ENCODE assay signal across 18 cellular contexts in the genomic region with DNA sequence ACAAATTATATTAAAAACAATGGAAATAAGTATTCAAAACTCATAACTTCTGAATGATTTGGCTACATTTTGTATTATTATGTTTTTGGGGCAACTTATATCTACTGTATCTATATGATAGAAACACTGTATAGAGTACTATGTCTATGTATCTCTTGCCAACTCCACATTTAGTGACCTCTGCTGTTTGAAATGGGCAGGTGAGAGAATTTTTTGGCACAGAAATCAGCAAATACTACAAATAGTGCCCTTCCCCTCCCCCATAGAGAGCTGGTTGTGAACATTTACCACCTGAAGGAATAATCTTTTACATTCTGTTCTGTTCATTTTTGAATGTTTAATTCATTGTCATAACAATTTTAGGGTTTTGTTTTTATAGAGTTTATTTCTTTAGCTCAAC.
DNase-seq lines count a peak whose midpoint lies in the region; ATAC-seq and TF ChIP-seq lines count a peak whose summit lies in the region.
"Had no signal": no experiment of that assay in that cellular context is flagged by ENCODE, and none has a peak within 500 bp of the region (broad histone marks: within the 10 kb centered on the region; RNA-seq: fewer than 3 reads in every experiment).

No MANE protein-coding gene starts in this region.

- CTCF ChIA-PET in Caco-2 (lab: Charles Lee), result interaction anchor here (0.6 to 1.9 kb wide), 19 partner anchors 9 to 765 kb away, joined by 3 to 19 read pairs (median 4); partner anchors contain the start of gene RAB3C

- no peak overlapping the region for H3K4me3 Mint-ChIP-seq in Caco-2 (ENCODE audit: unreplicated experiment)
- H3K4me3 Mint-ChIP-seq: nephron; stimulated activated effector memory CD8-positive, alpha-beta T cell treated with anti-CD3 and anti-CD28 coated beads, Interleukin-12 subunit alpha, Interleukin-12 subunit beta, amount 100 ng/mL, for 72 hours had no signal

- no peaks in the 10 kb centered on the region for H3K27me3 Mint-ChIP-seq in Caco-2 (ENCODE audit: insufficient read depth, unreplicated experiment)

- DNase-seq in Caco-2 (peak; percentile 36 to 65), RWPE2 (ENCODE audit: low spot score) (no peak), left lobe of liver (ENCODE audit: low spot score) (no peak), stomach (no peak), DMS79 treated with DMSO at 0.1 percent for 48 hours (lab: John Stamatoyannopoulos, UW) (no peak), NCI-H510A treated with DMSO at 0.1 percent for 48 hours (lab: John Stamatoyannopoulos, UW) (no peak), Right ventricle myocardium superior (no peak)
- DNase-seq: GF-D8; HCEC 1CT; left ventricle myocardium superior; stimulated activated CD4-positive, alpha-beta T cell treated with anti-CD3 and anti-CD28 coated beads, Interleukin-4, amount 100 ng/mL, for 24 hours; WERI-Rb-1 had no signal

- H3K27me3 ChIP-seq in Caco-2 (replicated peaks; ENCODE audit: control insufficient read depth, insufficient read depth, low read length), result no peaks in the 10 kb centered on the region
- no peaks in the 10 kb centered on the region for H3K27me3 ChIP-seq in RWPE2 (ENCODE audit: insufficient read depth, poor library complexity, severe bottlenecking)
- no peaks in the 10 kb centered on the region for H3K27me3 ChIP-seq in stomach
- H3K27me3 ChIP-seq: BLaER1 had no signal

- H3K36me3 ChIP-seq in Caco-2 (ENCODE audit: control insufficient read depth, insufficient read depth, low read length) (no peaks in the 10 kb centered on the region), RWPE2 (ENCODE audit: low read depth) (no peaks in the 10 kb centered on the region), stomach (no peaks in the 10 kb centered on the region)
- H3K36me3 ChIP-seq: BLaER1, WERI-Rb-1 had no signal

- intact Hi-C loops in Caco-2 (cut with micrococcal nuclease; ENCODE audit: unreplicated experiment) (loop anchor here (1.0 to 5.0 kb wide), 4 partner anchors 13 to 130 kb away; no protein-coding TSS in a partner anchor), stomach (cut with DNase I; ENCODE audit: low total_unique reads) (no loop called here), Right ventricle myocardium superior (cut with DNase I) (no loop called here)

- H3K9me3 ChIP-seq in Caco-2 (no peaks in the 10 kb centered on the region), RWPE2 (ENCODE audit: severe bottlenecking) (no peaks in the 10 kb centered on the region), stomach (no peaks in the 10 kb centered on the region)
- H3K9me3 ChIP-seq: BLaER1 had no signal

- ATAC-seq in RWPE2 (ENCODE audit: low read depth), result 0 out of 3 replicates have a peak, but pooled peaks have one; percentile 42
- peak; percentile 54 for ATAC-seq in left lobe of liver
- no peak for ATAC-seq in Right ventricle myocardium superior (ENCODE audit: poor library complexity)
- ATAC-seq: left ventricle myocardium superior; sciatic nerve; stimulated activated effector memory CD8-positive, alpha-beta T cell treated with anti-CD3 and anti-CD28 coated beads, Interleukin-12 subunit alpha, Interleukin-12 subunit beta, amount 100 ng/mL, for 72 hours had no signal

- H3K27ac ChIP-seq in RWPE2 (ENCODE audit: poor library complexity, severe bottlenecking), result no peak overlapping the region
- no peak overlapping the region for H3K27ac ChIP-seq in stomach
- H3K27ac ChIP-seq: BLaER1, SK-N-MC, WERI-Rb-1 had no signal

- H3K9me3 Mint-ChIP-seq in Caco-2 (ENCODE audit: unreplicated experiment), result no peaks in the 10 kb centered on the region
- H3K9me3 Mint-ChIP-seq: nephron; stimulated activated effector memory CD8-positive, alpha-beta T cell treated with anti-CD3 and anti-CD28 coated beads, Interleukin-12 subunit alpha, Interleukin-12 subunit beta, amount 100 ng/mL, for 72 hours had no signal

- TF ChIP-seq CTCF in Caco-2 (IDR thresholded peaks at IDR 0.05; ENCODE audit: insufficient read depth in 1 of 2, low read depth in 1 of 2, low read length in 1 of 2, severe bottlenecking in 1 of 2, unreplicated experiment in 1 of 2) (peak; percentile 54 to 56), RWPE2 (IDR thresholded peaks at IDR 0.05; ENCODE audit: poor library complexity, severe bottlenecking) (peak; percentile 53), stomach (IDR thresholded peaks at IDR 0.05) (no peak)

- H3K27ac Mint-ChIP-seq in Caco-2 (ENCODE audit: unreplicated experiment), result no peak overlapping the region
- H3K27ac Mint-ChIP-seq: stimulated activated effector memory CD8-positive, alpha-beta T cell treated with anti-CD3 and anti-CD28 coated beads, Interleukin-12 subunit alpha, Interleukin-12 subunit beta, amount 100 ng/mL, for 72 hours had no signal

- H3K4me3 ChIP-seq in Caco-2 (ENCODE audit: low read depth, low read length) (no peak overlapping the region), RWPE2 (ENCODE audit: severe bottlenecking) (no peak overlapping the region), stomach (no peak overlapping the region)
- H3K4me3 ChIP-seq: BLaER1, SK-N-MC had no signal

- H3K36me3 Mint-ChIP-seq in Caco-2 (ENCODE audit: insufficient read depth, unreplicated experiment), result no peaks in the 10 kb centered on the region
- H3K36me3 Mint-ChIP-seq: stimulated activated effector memory CD8-positive, alpha-beta T cell treated with anti-CD3 and anti-CD28 coated beads, Interleukin-12 subunit alpha, Interleukin-12 subunit beta, amount 100 ng/mL, for 72 hours had no signal

- TF ChIP-seq EP300 in Ishikawa (IDR thresholded peaks at IDR 0.05; ENCODE audit: borderline replicate concordance), result no peak
- no peak for TF ChIP-seq EP300 in stomach (IDR thresholded peaks at IDR 0.05)

- H3K4me1 ChIP-seq in Caco-2 (peaks cover 15% of the 10 kb centered on the region), RWPE2 (ENCODE audit: insufficient read depth, poor library complexity, severe bottlenecking) (no peaks in the 10 kb centered on the region), stomach (peaks cover 0 to 25% (median 11%) of the 10 kb centered on the region in 4 donors)
- H3K4me1 ChIP-seq: BLaER1 had no signal

- BruUV-seq in Caco-2 (replicated peaks; lab: Mats Ljungman, UMichigan), result no TSS peak

- TF ChIP-seq RAD21 in Ishikawa (IDR thresholded peaks at IDR 0.05; ENCODE audit: low read depth), result peak; percentile 15; the same call in 1 of the 2 replicates

- TF ChIP-seq POLR2A in stomach (IDR thresholded peaks at IDR 0.05), result no peak

- POLR2A ChIA-PET in Caco-2 (lab: Charles Lee), result interaction anchor here (0.5 to 0.6 kb wide), 2 partner anchors 131 to 315 kb away, joined by 3 read pairs; no protein-coding TSS in a partner anchor

- peaks cover 19% of the 10 kb centered on the region for H3K4me1 Mint-ChIP-seq in Caco-2 (ENCODE audit: low read depth, unreplicated experiment)
- H3K4me1 Mint-ChIP-seq: stimulated activated effector memory CD8-positive, alpha-beta T cell treated with anti-CD3 and anti-CD28 coated beads, Interleukin-12 subunit alpha, Interleukin-12 subunit beta, amount 100 ng/mL, for 72 hours had no signal

TF ChIP-seq in Ishikawa, 13 proteins besides CTCF, POLR2A, EP300 and RAD21:
- no peak for TF ChIP-seq EGR1 (IDR thresholded peaks at IDR 0.05)
- TF ChIP-seq NFIC (IDR thresholded peaks at IDR 0.05), result 0 out of 2 replicates have a peak, but pooled peaks have one; percentile 26

Comparison
In these comparisons a context has a peak if more than half of its experiments do, and no peak if none do; other contexts are left out.
1. DNase-seq: peak in Caco-2 (2 of 2); none in RWPE2 (single experiment), left lobe of liver (single experiment), stomach (single experiment), DMS79 treated with DMSO at 0.1 percent for 48 hours (single experiment), NCI-H510A treated with DMSO at 0.1 percent for 48 hours (single experiment) and Right ventricle myocardium superior (single experiment).
2. CTCF ChIP-seq: peak in Caco-2 (2 of 2) and RWPE2 (single experiment); none in stomach (0 of 7).